1 cellular context compared by ENCODE assay signal in genomic region chr1:227369102-227369760, GRCh38.
TF ChIP-seq lines count a peak whose summit lies in the region.

No MANE protein-coding gene starts in this region.

TF ChIP-seq in endothelial cell of umbilical vein, 7 proteins besides CTCF, POLR2A, EP300 and RAD21:
- TF ChIP-seq, protein P1, sequence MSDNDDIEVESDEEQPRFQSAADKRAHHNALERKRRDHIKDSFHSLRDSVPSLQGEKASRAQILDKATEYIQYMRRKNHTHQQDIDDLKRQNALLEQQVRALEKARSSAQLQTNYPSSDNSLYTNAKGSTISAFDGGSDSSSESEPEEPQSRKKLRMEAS (IDR thresholded peaks at IDR 0.05; ENCODE audit: insufficient read depth, insufficient read length) = no peak
- TF ChIP-seq FOS (IDR thresholded peaks at IDR 0.05; ENCODE audit: borderline replicate concordance, insufficient read depth, low read length) = no peak
- TF ChIP-seq EZH2 (IDR thresholded peaks at IDR 0.05; ENCODE audit: borderline replicate concordance, low read depth, low read length, severe bottlenecking) = no peak
- no peak for TF ChIP-seq POLR2AphosphoS5 (IDR thresholded peaks at IDR 0.05; ENCODE audit: insufficient read depth, low read depth, low read length)
- no peak for TF ChIP-seq JUN (IDR thresholded peaks at IDR 0.05; ENCODE audit: borderline replicate concordance, insufficient read depth, insufficient read length, low read depth)
- no peak for TF ChIP-seq MYC (IDR thresholded peaks at IDR 0.05; ENCODE audit: low read depth, low read length)
- no peak for TF ChIP-seq GATA2 (IDR thresholded peaks at IDR 0.05; ENCODE audit: insufficient read depth, insufficient read length, low read depth, low read length)
